In genomic region chr1:223714849-223715709, GRCh38 we compare ENCODE assay signal across 9 cellular contexts. TPM values are rescaled to one million over a fixed set of nuclear protein-coding genes. Genes with fewer than 3 reads are reported as not detected.
A peak's percentile ranks its signal among the peaks of the same experiment; 100 is the strongest.
DNase-seq lines count a peak whose midpoint lies in the region; ATAC-seq and TF ChIP-seq lines count a peak whose summit lies in the region.
"Had no signal": no experiment of that assay in that cellular context is flagged by ENCODE, and none has a peak within 500 bp of the region (broad histone marks: within the 10 kb centered on the region; RNA-seq: fewer than 3 reads in every experiment).

No MANE protein-coding gene starts in this region.

- H3K9me3 ChIP-seq in MM.1S (replicated peaks; ENCODE audit: insufficient read depth, low read length) = no peaks in the 10 kb centered on the region
- H3K9me3 ChIP-seq in mesodermal cell (ENCODE audit: control insufficient read depth, low read length) = no peaks in the 10 kb centered on the region

- peak; percentile 89 for DNase-seq in Calu3
- DNase-seq in MM.1S = no peak
- DNase-seq in amniotic stem cell (lab: John Stamatoyannopoulos, UW) = peak; percentile 81

- intact Hi-C loops in Calu3 (cut with micrococcal nuclease; ENCODE audit: unreplicated experiment) = loop anchor here (1.0 to 2.0 kb wide), 2 partner anchors 26 to 57 kb away; no protein-coding TSS in a partner anchor

- ATAC-seq in HG03354 (IDR thresholded peaks at IDR 0.05; ENCODE audit: poor library complexity, severe bottlenecking, unreplicated experiment) (no peak), GM21717 (IDR thresholded peaks at IDR 0.05; ENCODE audit: unreplicated experiment) (no peak), GM18867 (IDR thresholded peaks at IDR 0.05; ENCODE audit: unreplicated experiment) (no peak), HG02938 (IDR thresholded peaks at IDR 0.05; ENCODE audit: unreplicated experiment) (no peak)

- H3K36me3 ChIP-seq in MM.1S (replicated peaks; ENCODE audit: insufficient read depth, low read length) = no peaks in the 10 kb centered on the region; the same call in 1 of the 2 replicates
- peaks cover 57% of the 10 kb centered on the region for H3K36me3 ChIP-seq in mesodermal cell (ENCODE audit: control insufficient read depth, insufficient read depth, low read length)

- peak overlapping the region; percentile 3; the same call in 1 of the 2 replicates for H3K9ac ChIP-seq in MM.1S (ENCODE audit: low read length)

- H3K27me3 Mint-ChIP-seq in Calu3 (ENCODE audit: unreplicated experiment) = no peaks in the 10 kb centered on the region

- TF ChIP-seq CTCF in Calu3 (IDR thresholded peaks at IDR 0.05; ENCODE audit: unreplicated experiment) = no peak
- TF ChIP-seq CTCF in MM.1S (IDR thresholded peaks at IDR 0.05; ENCODE audit: low read length) = no peak

- H4K20me1 ChIP-seq in MM.1S (ENCODE audit: insufficient read depth, low read length) = no peaks in the 10 kb centered on the region

- H3K27me3 ChIP-seq in MM.1S (replicated peaks; ENCODE audit: insufficient read depth, low read length) = no peaks in the 10 kb centered on the region

- H3K4me1 Mint-ChIP-seq in Calu3 (ENCODE audit: low read depth, unreplicated experiment) = peaks cover 73% of the 10 kb centered on the region

- TSS peak; percentile 91 for BruUV-seq in Calu3 (replicated peaks; lab: Mats Ljungman, UMichigan)

- no peaks in the 10 kb centered on the region for H3K9me2 ChIP-seq in MM.1S (replicated peaks; ENCODE audit: insufficient read depth, low read length)

- H3K4me2 ChIP-seq in MM.1S (ENCODE audit: low read depth, low read length) = peak overlapping the region; percentile 75

- CTCF ChIA-PET in Calu3 (lab: Charles Lee) = interaction anchor here (0.5 to 1.0 kb wide), 4 partner anchors 17 to 694 kb away, joined by 3 to 5 read pairs (median 3); no protein-coding TSS in a partner anchor

- H3K4me3 ChIP-seq in MM.1S (ENCODE audit: low read length) = peak overlapping the region; percentile 31
- peak overlapping the region; percentile 79 for H3K4me3 ChIP-seq in mesodermal cell (ENCODE audit: extremely low read depth, insufficient read depth, low read length, poor library complexity, severe bottlenecking)

- peaks cover 56% of the 10 kb centered on the region for H3K4me1 ChIP-seq in MM.1S (ENCODE audit: low read length)
- H3K4me1 ChIP-seq in mesodermal cell (ENCODE audit: control insufficient read depth, insufficient read depth, low read length, poor library complexity, severe bottlenecking) = peaks cover 61% of the 10 kb centered on the region

- peaks cover 35% of the 10 kb centered on the region for H3K79me2 ChIP-seq in MM.1S (ENCODE audit: low read length)

- H3K36me3 Mint-ChIP-seq in Calu3 (ENCODE audit: insufficient read depth, unreplicated experiment) = peaks cover 72% of the 10 kb centered on the region

- 63 to 65% methylated on average over 8 to 9 of the region's 10 CpGs for WGBS in mesodermal cell (ENCODE audit: insufficient coverage in 2 of 2), 2 experiments

- H3F3A ChIP-seq in MM.1S (ENCODE audit: insufficient read depth, low read length) = peaks cover 42% of the 10 kb centered on the region

- peak overlapping the region; percentile 72; the same call in 1 of the 2 replicates for H3K27ac ChIP-seq in MM.1S (ENCODE audit: low read length)
- H3K27ac ChIP-seq in mesodermal cell (ENCODE audit: low read depth, low read length, severe bottlenecking) = peak overlapping the region; percentile 87

- peak overlapping the region; percentile 80 for H3K4me3 Mint-ChIP-seq in Calu3 (ENCODE audit: low read depth, unreplicated experiment)

- no peaks in the 10 kb centered on the region for H3K9me3 Mint-ChIP-seq in Calu3 (ENCODE audit: low read depth, unreplicated experiment)

- peak overlapping the region; percentile 94 for H3K27ac Mint-ChIP-seq in Calu3 (ENCODE audit: unreplicated experiment)

- H2AFZ ChIP-seq in MM.1S (ENCODE audit: low read length) = no peak overlapping the region

RNA-seq across cellular contexts. Expression of gene CAPN2, which starts 2.7 kb away (rescaled TPM):
- total RNA-seq in Calu3 (2022) = 250 and 266 TPM in 2 replicates
- polyA plus RNA-seq in mesodermal cell (2013, experiment 1 of 2) = 244 TPM
- polyA plus RNA-seq in mesodermal cell (2013, experiment 2 of 2) = 240 TPM

RNA-seq across cellular contexts. Expression of gene CAPN8, which starts 49.6 kb away (rescaled TPM):
- total RNA-seq in Calu3 (2022) = 108 and 158 TPM in 2 replicates
- polyA plus RNA-seq in mesodermal cell (2013, experiment 1 of 2) = not detected
- not detected for polyA plus RNA-seq in mesodermal cell (2013, experiment 2 of 2)
- total RNA-seq: SK-MEL-5 had no signal
